ENCODE assay signal across 29 cellular contexts in the genomic region with DNA sequence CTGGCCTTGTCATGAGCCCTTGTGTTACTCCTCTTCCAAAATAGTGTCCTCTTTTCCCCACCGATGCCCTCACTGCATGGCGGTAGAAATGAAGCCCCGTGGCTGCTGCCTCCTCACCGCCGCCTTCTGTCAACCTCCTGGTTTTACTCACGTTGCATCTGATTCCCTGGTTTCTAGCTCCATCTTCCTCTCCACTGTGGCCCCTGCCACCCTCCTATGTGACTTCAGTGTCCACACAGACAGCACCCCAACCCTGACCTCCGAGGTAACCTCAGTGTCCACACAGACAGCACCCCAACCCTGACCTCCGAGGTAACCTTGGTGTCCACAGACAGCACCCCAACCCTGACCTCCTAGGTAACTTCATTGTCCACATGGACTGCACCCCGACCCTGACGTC.
"Had no signal": no experiment of that assay in that cellular context is flagged by ENCODE, and none has a peak within 500 bp of the region (broad histone marks: within the 10 kb centered on the region; RNA-seq: fewer than 3 reads in every experiment).

No MANE protein-coding gene starts in this region.

- H3K36me3 Mint-ChIP-seq: activated CD4-positive, alpha-beta memory T cell treated with anti-CD3 and anti-CD28 coated beads for 36 hours had no signal

- ATAC-seq: activated CD4-positive, CD25-positive, alpha-beta regulatory T cell treated with anti-CD3 and anti-CD28 coated beads, Interleukin-2, amount 50 U/mL, for 24 hours; activated CD8-positive, alpha-beta T cell treated with anti-CD3 and anti-CD28 coated beads, Interleukin-2, amount 10 ng/mL, durations not matched to agents 7 days and 5 days; activated T-cell treated with anti-CD3 and anti-CD28 coated beads, Interleukin-2, amount 50 U/mL, for 4 hours; activated T-helper 17 cell treated with anti-CD3 and anti-CD28 coated beads, Interleukin-2, amount 50 U/mL, for 72 hours; body of pancreas; T-helper 17 cell had no signal

- H3K4me1 Mint-ChIP-seq: activated B cell treated with CpG ODN at 0.5 μM for 24 hours; activated T-helper 17 cell treated with anti-CD3 and anti-CD28 coated beads, Interleukin-2, amount 50 U/mL, for 72 hours; T-helper 17 cell had no signal

- H3K27me3 ChIP-seq: adrenal gland, body of pancreas had no signal

- H3K36me3 ChIP-seq: adrenal gland, WERI-Rb-1 had no signal

- H3K27ac ChIP-seq: adrenal gland, body of pancreas, epithelial cell of prostate, WERI-Rb-1 had no signal

- H3K27me3 Mint-ChIP-seq: activated B cell treated with CpG ODN at 0.5 μM for 24 hours had no signal

- H3K4me3 ChIP-seq: adrenal gland, body of pancreas had no signal

- FAIRE-seq: colon, endothelial cell of umbilical vein, frontal cortex had no signal

- H3K4me3 Mint-ChIP-seq: activated B cell treated with CpG ODN at 0.5 μM for 24 hours; activated CD4-positive, alpha-beta memory T cell treated with anti-CD3 and anti-CD28 coated beads for 36 hours; activated CD8-positive, alpha-beta T cell treated with anti-CD3 and anti-CD28 coated beads, Interleukin-2, amount 10 ng/mL, durations not matched to agents 7 days and 5 days; activated naive CD8-positive, alpha-beta T cell; activated T-cell treated with anti-CD3 and anti-CD28 coated beads, Interleukin-2, amount 50 U/mL, for 4 hours; activated T-helper 17 cell treated with anti-CD3 and anti-CD28 coated beads, Interleukin-2, amount 50 U/mL, for 72 hours; T-helper 17 cell; T-helper 2 cell treated with Interferon-gamma antibody and Interleukin-4, amounts not matched to agents 5 μg/mL and 100 μg/mL, for 36 hours had no signal

- H3K27ac Mint-ChIP-seq: activated B cell treated with CpG ODN at 0.5 μM for 24 hours; activated CD4-positive, alpha-beta memory T cell treated with anti-CD3 and anti-CD28 coated beads for 36 hours; activated CD8-positive, alpha-beta T cell treated with anti-CD3 and anti-CD28 coated beads, Interleukin-2, amount 10 ng/mL, durations not matched to agents 7 days and 5 days; activated naive CD8-positive, alpha-beta T cell; activated T-helper 17 cell treated with anti-CD3 and anti-CD28 coated beads, Interleukin-2, amount 50 U/mL, for 72 hours; T-helper 17 cell; T-helper 2 cell treated with Interferon-gamma antibody and Interleukin-4, amounts not matched to agents 5 μg/mL and 100 μg/mL, for 36 hours had no signal

- DNase-seq: activated B cell treated with CpG ODN at 0.5 μM for 24 hours; activated CD4-positive, alpha-beta memory T cell treated with anti-CD3 and anti-CD28 coated beads for 36 hours; activated CD4-positive, alpha-beta T cell treated with anti-CD3 and anti-CD28 coated beads for 48 hours; activated CD8-positive, alpha-beta T cell treated with anti-CD3 and anti-CD28 coated beads, Interleukin-2, amount 10 ng/mL, durations not matched to agents 7 days and 5 days; activated effector memory CD4-positive, alpha-beta T cell treated with Interleukin-2 at 50 U/mL for 16 hours; activated gamma-delta T cell treated with Interleukin-2 at 50 U/mL for 16 hours; activated naive CD4-positive, alpha-beta T cell treated with anti-CD3 and anti-CD28 coated beads, Interleukin-2, amount 50 U/mL, for 16 hours; activated naive CD4-positive, alpha-beta T cell treated with Interleukin-2 at 50 U/mL for 16 hours; activated T-cell treated with anti-CD3 and anti-CD28 coated beads, Interleukin-2, amount 50 U/mL, for 4 hours; adrenal gland; amygdala; aorta; body of pancreas; caudate nucleus; effector CD8-positive, alpha-beta T cell; foreskin fibroblast; glutamatergic neuron; T-helper 1 cell; T-helper 17 cell; T1000; WERI-Rb-1 had no signal

- H3K9me3 ChIP-seq: body of pancreas had no signal

- H3K4me1 ChIP-seq: adrenal gland, body of pancreas had no signal
